In genomic region chr10:103791291-103791690, GRCh38 we compare ENCODE assay signal across 27 cellular contexts.
"Had no signal": no experiment of that assay in that cellular context is flagged by ENCODE, and none has a peak within 500 bp of the region (broad histone marks: within the 10 kb centered on the region; RNA-seq: fewer than 3 reads in every experiment).

No MANE protein-coding gene starts in this region.

- DNase-seq: activated CD4-positive, alpha-beta T cell treated with anti-CD3 and anti-CD28 coated beads for 36 hours; activated CD4-positive, CD25-positive, alpha-beta regulatory T cell; activated gamma-delta T cell treated with Interleukin-2 at 50 U/mL for 16 hours; activated naive CD4-positive, alpha-beta T cell treated with anti-CD3 and anti-CD28 coated beads, Interleukin-2, amount 50 U/mL, for 16 hours; amniotic stem cell; brain microvascular endothelial cell; cortex of kidney; gastrocnemius medialis; glutamatergic neuron; hippocampal formation; left cardiac atrium; naive thymus-derived CD8-positive, alpha-beta T cell; occipital lobe; right cardiac atrium; stimulated activated CD4-positive, alpha-beta T cell treated with anti-CD3 and anti-CD28 coated beads, Interleukin-15, amount 100 ng/mL, for 24 hours; stimulated activated CD4-positive, alpha-beta T cell treated with anti-CD3 and anti-CD28 coated beads, Interleukin-2, amount 100 ng/mL, for 24 hours; stimulated activated naive B cell treated with anti-CD40 and anti-IgM and Interleukin-4, amounts not matched to agents 10 μg/mL and 1 μg/mL and 100 μg/mL, for 72 hours; T-helper 1 cell; tibial artery; uterus had no signal

- H3K27ac Mint-ChIP-seq: activated CD4-positive, alpha-beta T cell treated with anti-CD3 and anti-CD28 coated beads for 36 hours; mesothelial cell of epicardium; neural progenitor cell; stimulated activated naive B cell treated with anti-CD40 and anti-IgM and Interleukin-4, amounts not matched to agents 10 μg/mL and 1 μg/mL and 100 μg/mL, for 72 hours; T-helper 2 cell treated with Interferon-gamma antibody and Interleukin-4, amounts not matched to agents 5 μg/mL and 100 μg/mL, for 36 hours had no signal

- H3K4me3 ChIP-seq: esophagus muscularis mucosa, gastrocnemius medialis, neural progenitor cell, psoas muscle, suprapubic skin, tibial artery, uterus had no signal

- H3K36me3 Mint-ChIP-seq: naive thymus-derived CD8-positive, alpha-beta T cell; neural progenitor cell; stimulated activated naive B cell treated with anti-CD40 and anti-IgM and Interleukin-4, amounts not matched to agents 10 μg/mL and 1 μg/mL and 100 μg/mL, for 72 hours had no signal

- H3K4me2 ChIP-seq: neural progenitor cell had no signal

- H3K36me3 ChIP-seq: brain microvascular endothelial cell, esophagus muscularis mucosa, gastrocnemius medialis, neural progenitor cell, suprapubic skin, tibial artery, uterus had no signal

- H3K4me3 Mint-ChIP-seq: activated CD4-positive, alpha-beta T cell treated with anti-CD3 and anti-CD28 coated beads for 36 hours; mesothelial cell of epicardium; naive thymus-derived CD8-positive, alpha-beta T cell; neural progenitor cell; stimulated activated naive B cell treated with anti-CD40 and anti-IgM and Interleukin-4, amounts not matched to agents 10 μg/mL and 1 μg/mL and 100 μg/mL, for 72 hours; T-helper 2 cell treated with Interferon-gamma antibody and Interleukin-4, amounts not matched to agents 5 μg/mL and 100 μg/mL, for 36 hours had no signal

- H3K27ac ChIP-seq: brain microvascular endothelial cell, gastrocnemius medialis, neural progenitor cell, parathyroid adenoma, psoas muscle, suprapubic skin, tibial artery, uterus had no signal

- H3K79me2 ChIP-seq: parathyroid adenoma had no signal

- H2AFZ ChIP-seq: neural progenitor cell, parathyroid adenoma had no signal

- H3K27me3 Mint-ChIP-seq: activated CD4-positive, alpha-beta T cell treated with anti-CD3 and anti-CD28 coated beads for 36 hours; naive thymus-derived CD8-positive, alpha-beta T cell; stimulated activated naive B cell treated with anti-CD40 and anti-IgM and Interleukin-4, amounts not matched to agents 10 μg/mL and 1 μg/mL and 100 μg/mL, for 72 hours had no signal

- H3K4me1 Mint-ChIP-seq: neural progenitor cell; stimulated activated naive B cell treated with anti-CD40 and anti-IgM and Interleukin-4, amounts not matched to agents 10 μg/mL and 1 μg/mL and 100 μg/mL, for 72 hours had no signal

- H3K9me3 Mint-ChIP-seq: mesothelial cell of epicardium; naive thymus-derived CD8-positive, alpha-beta T cell; neural progenitor cell; stimulated activated naive B cell treated with anti-CD40 and anti-IgM and Interleukin-4, amounts not matched to agents 10 μg/mL and 1 μg/mL and 100 μg/mL, for 72 hours; T-helper 2 cell treated with Interferon-gamma antibody and Interleukin-4, amounts not matched to agents 5 μg/mL and 100 μg/mL, for 36 hours had no signal

- ATAC-seq: activated CD4-positive, alpha-beta T cell treated with anti-CD3 and anti-CD28 coated beads for 36 hours; gastrocnemius medialis; left cardiac atrium; naive thymus-derived CD8-positive, alpha-beta T cell; psoas muscle; right cardiac atrium; stimulated activated naive B cell treated with anti-CD40 and anti-IgM and Interleukin-4, amounts not matched to agents 10 μg/mL and 1 μg/mL and 100 μg/mL, for 72 hours had no signal

- H3K27me3 ChIP-seq: brain microvascular endothelial cell, esophagus muscularis mucosa, gastrocnemius medialis, neural progenitor cell, suprapubic skin, tibial artery, uterus had no signal

- H3K9me3 ChIP-seq: esophagus muscularis mucosa, gastrocnemius medialis, psoas muscle, suprapubic skin, tibial artery, uterus had no signal

- H3K4me1 ChIP-seq: neural progenitor cell, parathyroid adenoma, uterus had no signal
